Comparison of ENCODE assay signal across 26 cellular contexts in the genomic region with DNA sequence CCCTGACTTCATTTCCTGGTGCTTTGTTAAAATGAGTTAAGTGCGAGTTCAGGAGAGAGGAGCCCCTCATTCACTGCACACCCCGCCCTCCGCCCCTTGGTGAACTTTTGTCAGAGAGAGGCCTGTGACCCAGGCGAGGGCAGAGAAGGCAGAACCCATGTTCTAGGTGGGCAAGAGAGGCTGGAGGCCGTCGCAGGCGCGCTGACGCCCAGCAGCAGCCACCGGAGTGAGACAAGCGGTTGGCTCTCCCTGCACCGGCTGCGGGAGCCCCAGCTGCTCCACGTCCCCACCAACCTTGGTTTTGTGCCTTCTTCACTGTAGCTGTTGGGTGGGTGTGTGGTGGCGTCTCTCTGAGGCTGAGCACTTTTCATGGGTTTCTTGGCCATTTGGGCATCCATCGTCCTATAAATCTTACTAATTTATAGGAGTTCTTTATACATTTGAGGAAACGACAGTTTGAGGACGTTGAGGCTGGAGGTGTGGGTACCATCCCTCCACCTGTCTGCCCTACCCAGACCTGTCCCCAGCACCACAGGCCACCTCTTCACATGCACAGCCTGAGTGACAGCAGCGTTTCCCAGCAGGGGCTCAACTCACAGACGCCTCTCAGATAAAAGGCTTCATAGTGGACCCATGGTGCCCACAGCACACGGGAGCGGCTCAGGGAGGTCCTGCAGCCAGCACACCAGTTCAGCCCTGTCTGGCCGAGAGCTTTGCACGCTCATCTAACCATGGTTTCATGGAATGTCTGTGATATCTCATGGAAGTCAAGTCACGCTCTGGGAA. TPM values are rescaled to one million over a fixed set of nuclear protein-coding genes. Genes with fewer than 3 reads are reported as not detected.
DNase-seq lines count a peak whose midpoint lies in the region; ATAC-seq and TF ChIP-seq lines count a peak whose summit lies in the region.
"Had no signal": no experiment of that assay in that cellular context is flagged by ENCODE, and none has a peak within 500 bp of the region (broad histone marks: within the 10 kb centered on the region; RNA-seq: fewer than 3 reads in every experiment).

No MANE protein-coding gene starts in this region.

- peaks cover 20% of the 10 kb centered on the region for H3K9me3 ChIP-seq in left ventricle myocardium inferior (replicated peaks)
- no peaks in the 10 kb centered on the region for H3K9me3 ChIP-seq in osteoblast (ENCODE audit: low read depth, low read length)
- H3K9me3 ChIP-seq in aorta (ENCODE audit: control insufficient read depth, low read length): peaks cover 7% of the 10 kb centered on the region

- POLR2A ChIA-PET in WTC11 (lab: Charles Lee): no interaction called here
- POLR2A ChIA-PET in activated CD4-positive, alpha-beta memory T cell treated with anti-CD3 and anti-CD28 coated beads, Interleukin-2, amount 10 ng/mL, durations not matched to agents 7 days and 5 days (lab: Charles Lee): no interaction called here

- H3K4me2 ChIP-seq in osteoblast (ENCODE audit: insufficient read depth, low read length): no peak overlapping the region
- H3K4me2 ChIP-seq: PC-9, SK-N-SH had no signal

- H3K36me3 ChIP-seq in left ventricle myocardium inferior: no peaks in the 10 kb centered on the region
- no peaks in the 10 kb centered on the region for H3K36me3 ChIP-seq in osteoblast (ENCODE audit: insufficient read depth, low read length)
- H3K36me3 ChIP-seq in aorta (ENCODE audit: control insufficient read depth in 1 of 2, insufficient read depth in 2 of 2, low read length in 1 of 2): no peaks in the 10 kb centered on the region

- H4K20me1 ChIP-seq in osteoblast (ENCODE audit: insufficient read depth, low read length): no peaks in the 10 kb centered on the region

- TF ChIP-seq CTCF in left ventricle myocardium inferior (IDR thresholded peaks at IDR 0.05; ENCODE audit: borderline replicate concordance): no peak
- TF ChIP-seq CTCF in WTC11 (IDR thresholded peaks at IDR 0.05): no peak
- no peak for TF ChIP-seq CTCF in osteoblast (IDR thresholded peaks at IDR 0.05; ENCODE audit: extremely low read depth, low read depth, low read length)

- H3K4me3 Mint-ChIP-seq in WTC11: no peak overlapping the region
- H3K4me3 Mint-ChIP-seq in activated CD4-positive, alpha-beta memory T cell treated with anti-CD3 and anti-CD28 coated beads, Interleukin-2, amount 10 ng/mL, durations not matched to agents 7 days and 5 days: no peak overlapping the region
- H3K4me3 Mint-ChIP-seq: B cell; CD4-positive, CD25-positive, alpha-beta regulatory T cell; H9; HFFc6 had no signal

- H3K4me3 ChIP-seq in left ventricle myocardium inferior (no peak overlapping the region), osteoblast (ENCODE audit: insufficient read depth, low read length) (no peak overlapping the region), aorta (ENCODE audit: low read length in 2 of 2) (no peak overlapping the region)
- H3K4me3 ChIP-seq: GM12878, K562, PC-9 had no signal

- DNase-seq in left cardiac atrium: peak; percentile 7
- no peak for DNase-seq in left ventricle myocardium inferior
- DNase-seq in WTC11 (ENCODE audit: low spot score): peak; percentile 11
- DNase-seq in osteoblast (ENCODE audit: insufficient read length, low spot score, missing footprints): peak; percentile 65
- peak; percentile 26 to 47 for DNase-seq in aorta
- no peak for DNase-seq in NCI-H2081 (lab: John Stamatoyannopoulos, UW)
- DNase-seq in activated CD4-positive, alpha-beta memory T cell treated with anti-CD3 and anti-CD28 coated beads, Interleukin-2, amount 10 ng/mL, durations not matched to agents 7 days and 5 days: no peak
- DNase-seq: CD4-positive, CD25-positive, alpha-beta regulatory T cell; DMS 273 treated with DMSO at 0.1 percent for 48 hours; DND-41; H9; HFFc6; MM.1S; NCI-H1048; NCI-H1436 treated with DMSO at 0.1 percent for 48 hours; NCI-H1930; NCI-H226; NCI-H510A treated with DMSO at 0.1 percent for 48 hours; NCI-H748 treated with DMSO at 0.1 percent for 48 hours; PC-9; RPMI8226; SIG-M5; SK-N-SH had no signal

- peaks cover 89% of the 10 kb centered on the region for H3K27me3 ChIP-seq in left ventricle myocardium inferior (ENCODE audit: low read depth)
- H3K27me3 ChIP-seq in osteoblast (ENCODE audit: insufficient read depth, low read length): no peaks in the 10 kb centered on the region
- H3K27me3 ChIP-seq in aorta (ENCODE audit: control insufficient read depth in 1 of 2, insufficient read depth in 2 of 2, low read length in 1 of 2): no peaks in the 10 kb centered on the region

- CTCF ChIA-PET in WTC11 (lab: Charles Lee): no interaction called here
- CTCF ChIA-PET in activated CD4-positive, alpha-beta memory T cell treated with anti-CD3 and anti-CD28 coated beads, Interleukin-2, amount 10 ng/mL, durations not matched to agents 7 days and 5 days (lab: Charles Lee): interaction anchor here (0.7 kb wide), 1 partner anchor 29 kb away, joined by 4 read pairs; no protein-coding TSS in a partner anchor

- H3K79me2 ChIP-seq in osteoblast (ENCODE audit: insufficient read depth, low read length): no peaks in the 10 kb centered on the region

- no peak for ATAC-seq in left cardiac atrium
- no peak for ATAC-seq in WTC11
- ATAC-seq in aorta (ENCODE audit: low FRiP score): no peak
- ATAC-seq: GM12878, K562 had no signal

- H3K27ac ChIP-seq in left ventricle myocardium inferior (replicated peaks) (no peak overlapping the region), osteoblast (ENCODE audit: low read depth, low read length) (no peak overlapping the region), aorta (ENCODE audit: low read depth in 1 of 2, low read length in 2 of 2) (no peak overlapping the region)
- H3K27ac ChIP-seq: PC-9 had no signal

- WGBS in aorta, 2 donors: 74% methylated on average over 25 of the region's 25 CpGs

- no peaks in the 10 kb centered on the region for H3K36me3 Mint-ChIP-seq in WTC11
- H3K36me3 Mint-ChIP-seq in activated CD4-positive, alpha-beta memory T cell treated with anti-CD3 and anti-CD28 coated beads, Interleukin-2, amount 10 ng/mL, durations not matched to agents 7 days and 5 days (ENCODE audit: low read depth): peaks cover 10% of the 10 kb centered on the region

- H3K27me3 Mint-ChIP-seq in WTC11 (ENCODE audit: low read depth): no peaks in the 10 kb centered on the region
- H3K27me3 Mint-ChIP-seq in activated CD4-positive, alpha-beta memory T cell treated with anti-CD3 and anti-CD28 coated beads, Interleukin-2, amount 10 ng/mL, durations not matched to agents 7 days and 5 days: peaks cover 3% of the 10 kb centered on the region

- intact Hi-C loops in left cardiac atrium (cut with DNase I) (no loop called here), left ventricle myocardium inferior (cut with micrococcal nuclease) (no loop called here), aorta (cut with DNase I) (no loop called here)

- H3K4me1 Mint-ChIP-seq in WTC11: 0 out of 2 replicates have a peak, but pooled peaks cover 5% of the 10 kb centered on the region
- peaks cover 38% of the 10 kb centered on the region for H3K4me1 Mint-ChIP-seq in activated CD4-positive, alpha-beta memory T cell treated with anti-CD3 and anti-CD28 coated beads, Interleukin-2, amount 10 ng/mL, durations not matched to agents 7 days and 5 days

- H3K4me1 ChIP-seq in left ventricle myocardium inferior (no peaks in the 10 kb centered on the region), osteoblast (ENCODE audit: insufficient read depth, low read length) (no peaks in the 10 kb centered on the region), aorta (ENCODE audit: control insufficient read depth in 1 of 2, insufficient read depth in 2 of 2, low read length in 2 of 2) (no peaks in the 10 kb centered on the region)

- peaks cover 8% of the 10 kb centered on the region for H3K9me3 Mint-ChIP-seq in WTC11
- H3K9me3 Mint-ChIP-seq in activated CD4-positive, alpha-beta memory T cell treated with anti-CD3 and anti-CD28 coated beads, Interleukin-2, amount 10 ng/mL, durations not matched to agents 7 days and 5 days: peaks cover 19% of the 10 kb centered on the region

- no peak overlapping the region for H2AFZ ChIP-seq in osteoblast (ENCODE audit: low read length)
- H2AFZ ChIP-seq: PC-9 had no signal

- no peak overlapping the region for H3K27ac Mint-ChIP-seq in WTC11
- H3K27ac Mint-ChIP-seq in activated CD4-positive, alpha-beta memory T cell treated with anti-CD3 and anti-CD28 coated beads, Interleukin-2, amount 10 ng/mL, durations not matched to agents 7 days and 5 days: no peak overlapping the region
- H3K27ac Mint-ChIP-seq: HFFc6 had no signal

TF ChIP-seq in WTC11, 78 proteins besides CTCF, POLR2A, EP300 and RAD21:
- TF ChIP-seq CREM (CRISPR knock-in tag; IDR thresholded peaks at IDR 0.05) (no peak), HMGA2 (CRISPR knock-in tag; IDR thresholded peaks at IDR 0.05) (no peak)
TF ChIP-seq in WTC11: peak in this region for 0.

RNA-seq across cellular contexts. Expression of a gene that starts 45.2 kb away (rescaled TPM):
- total RNA-seq in left cardiac atrium (1 to 10 TPM; 6.5 to 6.6 TPM), left ventricle myocardium inferior (8.6 TPM), WTC11 (2021) (1.9 to 2.8 TPM (median 2.6 TPM) in 3 replicates), osteoblast (not detected in 2 replicates), aorta (1 to 10 TPM; 4.4 to 9.4 TPM)
- 1 to 10 TPM in 1 of 2 donors, under 1 TPM in 1; 0.18 to 1.0 TPM for polyA plus RNA-seq in aorta
- total RNA-seq in activated CD4-positive, alpha-beta memory T cell treated with anti-CD3 and anti-CD28 coated beads, Interleukin-2, amount 10 ng/mL, durations not matched to agents 7 days and 5 days: not detected
- total RNA-seq: HFFc6 had no signal
- polyA plus RNA-seq: SK-N-SH had no signal

Comparison
In these comparisons a context has a peak if more than half of its experiments do, and no peak if none do; other contexts are left out.
1. DNase-seq: peak in left cardiac atrium (single experiment), WTC11 (single experiment), osteoblast (single experiment) and aorta (2 of 2); none in left ventricle myocardium inferior (single experiment), NCI-H2081 (0 of 2) and activated CD4-positive, alpha-beta memory T cell treated with anti-CD3 and anti-CD28 coated beads, Interleukin-2, amount 10 ng/mL, durations not matched to agents 7 days and 5 days (single experiment).